Comparison of ENCODE assay signal across 17 cellular contexts in the genomic region with DNA sequence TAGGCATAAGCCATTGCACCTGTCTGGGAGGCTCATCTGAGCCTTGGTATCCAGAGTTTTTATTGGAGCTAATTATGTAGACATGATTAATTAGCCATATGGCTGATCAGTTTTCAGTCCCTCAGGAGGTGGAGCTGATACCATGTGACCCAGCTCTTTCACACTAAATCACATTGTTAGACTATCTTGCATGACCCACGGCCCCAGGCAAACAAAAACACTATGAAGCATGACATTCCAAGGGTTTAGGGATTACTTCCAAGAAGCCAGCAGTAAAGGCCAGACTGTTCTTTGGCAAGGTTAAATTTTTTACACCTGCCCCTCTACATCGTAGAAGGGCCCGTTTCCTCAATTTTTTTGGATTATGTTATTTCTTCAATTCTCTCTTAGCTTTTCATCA. TPM values are rescaled to one million over a fixed set of nuclear protein-coding genes. Genes with fewer than 3 reads are reported as not detected.
DNase-seq lines count a peak whose midpoint lies in the region; ATAC-seq, FAIRE-seq and TF ChIP-seq lines count a peak whose summit lies in the region.
"Had no signal": no experiment of that assay in that cellular context is flagged by ENCODE, and none has a peak within 500 bp of the region (broad histone marks: within the 10 kb centered on the region; RNA-seq: fewer than 3 reads in every experiment).

No MANE protein-coding gene starts in this region.

- no peaks in the 10 kb centered on the region for H4K20me1 ChIP-seq in astrocyte (ENCODE audit: insufficient read depth, low read length)

- no peak for ATAC-seq in GM21723 (IDR thresholded peaks at IDR 0.05; ENCODE audit: unreplicated experiment)
- ATAC-seq in HG03159 (IDR thresholded peaks at IDR 0.05; ENCODE audit: unreplicated experiment) = no peak
- ATAC-seq: T-cell had no signal

- POLR2A ChIA-PET in activated CD4-positive, alpha-beta T cell treated with anti-CD3 and anti-CD28 coated beads, Interleukin-2, amount 10 ng/mL, durations not matched to agents 7 days and 5 days (lab: Charles Lee) = interaction anchor here (1.2 kb wide), 1 partner anchor 9 kb away, joined by 4 read pairs; no protein-coding TSS in a partner anchor

- H2AFZ ChIP-seq in astrocyte (ENCODE audit: low read depth, low read length) = no peak overlapping the region

- no peak overlapping the region for H3K9ac ChIP-seq in astrocyte (ENCODE audit: low read length)
- H3K9ac ChIP-seq: KMS-11 had no signal

- DNase-seq in HFFc6 = peak; percentile 9
- no peak for DNase-seq in astrocyte (ENCODE audit: low read depth)
- DNase-seq in nephron progenitor cell = no peak
- DNase-seq in NCI-H345 treated with DMSO at 0.1 percent for 48 hours (lab: John Stamatoyannopoulos, UW; ENCODE audit: unreplicated experiment) = no peak
- no peak for DNase-seq in activated CD4-positive, alpha-beta T cell treated with anti-CD3 and anti-CD28 coated beads, Interleukin-2, amount 10 ng/mL, durations not matched to agents 7 days and 5 days
- DNase-seq: CD4-positive, CD25-positive, alpha-beta regulatory T cell; DMS53; HCEC 1CT; NCI-H1092 treated with DMSO at 0.1 percent for 48 hours; NCI-H2081 treated with DMSO at 0.1 percent for 48 hours; NCI-H226; T-cell had no signal

- peaks cover 2% of the 10 kb centered on the region for H3K27me3 Mint-ChIP-seq in HFFc6 (ENCODE audit: insufficient read depth)
- H3K27me3 Mint-ChIP-seq in astrocyte (ENCODE audit: low read depth, unreplicated experiment) = no peaks in the 10 kb centered on the region
- H3K27me3 Mint-ChIP-seq in nephron progenitor cell (ENCODE audit: low read depth, poor library complexity) = no peaks in the 10 kb centered on the region
- H3K27me3 Mint-ChIP-seq in activated CD4-positive, alpha-beta T cell treated with anti-CD3 and anti-CD28 coated beads, Interleukin-2, amount 10 ng/mL, durations not matched to agents 7 days and 5 days = no peaks in the 10 kb centered on the region
- H3K27me3 Mint-ChIP-seq: B cell; CD4-positive, CD25-positive, alpha-beta regulatory T cell; T-cell had no signal

- H3K27ac Mint-ChIP-seq in HFFc6 (peak overlapping the region; percentile 45; the same call in 1 of the 2 replicates), astrocyte (ENCODE audit: unreplicated experiment) (peak overlapping the region; percentile 42), nephron progenitor cell (peak overlapping the region; percentile 60)
- H3K27ac Mint-ChIP-seq in activated CD4-positive, alpha-beta T cell treated with anti-CD3 and anti-CD28 coated beads, Interleukin-2, amount 10 ng/mL, durations not matched to agents 7 days and 5 days = no peak overlapping the region
- H3K27ac Mint-ChIP-seq: B cell had no signal

- H3K36me3 ChIP-seq in astrocyte (ENCODE audit: insufficient read depth, low read length) = peaks cover 5% of the 10 kb centered on the region

- peaks cover under 1% of the 10 kb centered on the region for H3K79me2 ChIP-seq in astrocyte (ENCODE audit: insufficient read depth, low read length)

- CTCF ChIA-PET in activated CD4-positive, alpha-beta T cell treated with anti-CD3 and anti-CD28 coated beads, Interleukin-2, amount 10 ng/mL, durations not matched to agents 7 days and 5 days (lab: Charles Lee) = interaction anchor here (0.6 kb wide), 1 partner anchor 1772 kb away, joined by 4 read pairs; no protein-coding TSS in a partner anchor

- H3K4me3 Mint-ChIP-seq in HFFc6 = no peak overlapping the region
- no peak overlapping the region for H3K4me3 Mint-ChIP-seq in astrocyte (ENCODE audit: unreplicated experiment)
- H3K4me3 Mint-ChIP-seq in nephron progenitor cell = no peak overlapping the region
- no peak overlapping the region for H3K4me3 Mint-ChIP-seq in activated CD4-positive, alpha-beta T cell treated with anti-CD3 and anti-CD28 coated beads, Interleukin-2, amount 10 ng/mL, durations not matched to agents 7 days and 5 days
- H3K4me3 Mint-ChIP-seq: B cell; CD4-positive, CD25-positive, alpha-beta regulatory T cell; T-cell had no signal

- peaks cover 19% of the 10 kb centered on the region for H3K36me3 Mint-ChIP-seq in HFFc6 (ENCODE audit: low read depth)
- peaks cover 8% of the 10 kb centered on the region for H3K36me3 Mint-ChIP-seq in astrocyte (ENCODE audit: low read depth, unreplicated experiment)
- peaks cover 53% of the 10 kb centered on the region for H3K36me3 Mint-ChIP-seq in nephron progenitor cell (ENCODE audit: low read depth)
- H3K36me3 Mint-ChIP-seq in activated CD4-positive, alpha-beta T cell treated with anti-CD3 and anti-CD28 coated beads, Interleukin-2, amount 10 ng/mL, durations not matched to agents 7 days and 5 days (ENCODE audit: low read depth) = peaks cover 13% of the 10 kb centered on the region

- no peak overlapping the region for H3K4me3 ChIP-seq in astrocyte (ENCODE audit: insufficient read depth, low read depth, low read length)

- H3K4me1 Mint-ChIP-seq in HFFc6 (ENCODE audit: low read depth) (peaks cover 49% of the 10 kb centered on the region), astrocyte (ENCODE audit: low read depth, unreplicated experiment) (peaks cover 22% of the 10 kb centered on the region), nephron progenitor cell (peaks cover 17% of the 10 kb centered on the region)
- H3K4me1 Mint-ChIP-seq in activated CD4-positive, alpha-beta T cell treated with anti-CD3 and anti-CD28 coated beads, Interleukin-2, amount 10 ng/mL, durations not matched to agents 7 days and 5 days = peaks cover 11% of the 10 kb centered on the region

- peaks cover 22% of the 10 kb centered on the region for H3K4me1 ChIP-seq in astrocyte (ENCODE audit: insufficient read depth, low read length)

- H3K9me3 ChIP-seq in astrocyte (ENCODE audit: insufficient read depth, low read depth, low read length) = no peaks in the 10 kb centered on the region

- TF ChIP-seq CTCF in HFFc6 (IDR thresholded peaks at IDR 0.05) (no peak), astrocyte (IDR thresholded peaks at IDR 0.05; ENCODE audit: insufficient read depth, low read depth, low read length) (no peak), nephron progenitor cell (IDR thresholded peaks at IDR 0.05) (no peak)

- no peak overlapping the region for H3K4me2 ChIP-seq in astrocyte (ENCODE audit: low read length)
- H3K4me2 ChIP-seq: KMS-11 had no signal

- no peak overlapping the region for H3K27ac ChIP-seq in astrocyte (ENCODE audit: low read depth, low read length)
- H3K27ac ChIP-seq: KMS-11 had no signal

- no peak for FAIRE-seq in astrocyte (lab: Jason Lieb, UNC)
- FAIRE-seq: G401.6 had no signal

- H3K27me3 ChIP-seq in astrocyte (ENCODE audit: insufficient read depth, low read length) = no peaks in the 10 kb centered on the region

- H3K9me3 Mint-ChIP-seq in HFFc6 = no peaks in the 10 kb centered on the region
- H3K9me3 Mint-ChIP-seq in astrocyte (ENCODE audit: unreplicated experiment) = no peaks in the 10 kb centered on the region
- H3K9me3 Mint-ChIP-seq in nephron progenitor cell = peaks cover 9% of the 10 kb centered on the region
- no peaks in the 10 kb centered on the region for H3K9me3 Mint-ChIP-seq in activated CD4-positive, alpha-beta T cell treated with anti-CD3 and anti-CD28 coated beads, Interleukin-2, amount 10 ng/mL, durations not matched to agents 7 days and 5 days
- H3K9me3 Mint-ChIP-seq: CD4-positive, CD25-positive, alpha-beta regulatory T cell; T-cell had no signal

RNA-seq across cellular contexts. Expression of a gene that starts 5.0 kb away (rescaled TPM):
- 10 to 100 TPM; 48.8 to 61.5 (median 57.6) TPM for total RNA-seq in HFFc6 (2021; fragmentation: NEBNext Ultra II Directional; extraction: Animal tissue kit (Norgen Biotek cat#: 25700))
- 88.4 and 96.9 TPM in 2 replicates for total RNA-seq in astrocyte
- total RNA-seq in activated CD4-positive, alpha-beta T cell treated with anti-CD3 and anti-CD28 coated beads, Interleukin-2, amount 10 ng/mL, durations not matched to agents 7 days and 5 days = 10 to 100 TPM; 30.1 to 33.0 TPM

RNA-seq across cellular contexts. Expression of a gene that starts 33.4 kb away (rescaled TPM):
- total RNA-seq in HFFc6 (2021; fragmentation: NEBNext Ultra II Directional; extraction: Animal tissue kit (Norgen Biotek cat#: 25700)) = 100 to 1,000 TPM; 106 to 127 (median 125) TPM
- 65.6 and 72.9 TPM in 2 replicates for total RNA-seq in astrocyte
- total RNA-seq in activated CD4-positive, alpha-beta T cell treated with anti-CD3 and anti-CD28 coated beads, Interleukin-2, amount 10 ng/mL, durations not matched to agents 7 days and 5 days = 10 to 100 TPM; 40.6 to 50.0 TPM
